In genomic region chr19:50676625-50677197, GRCh38 we compare ENCODE assay signal across 35 cellular contexts. TPM values are rescaled to one million over a fixed set of nuclear protein-coding genes. Genes with fewer than 3 reads are reported as not detected.
"Had no signal": no experiment of that assay in that cellular context is flagged by ENCODE, and none has a peak within 500 bp of the region (broad histone marks: within the 10 kb centered on the region; RNA-seq: fewer than 3 reads in every experiment).

No MANE protein-coding gene starts in this region.

- H3K4me3 ChIP-seq: esophagus muscularis mucosa, gastrocnemius medialis, heart left ventricle had no signal

- H3K27ac ChIP-seq: brain microvascular endothelial cell, esophagus muscularis mucosa, foreskin keratinocyte, gastrocnemius medialis, heart left ventricle, WERI-Rb-1 had no signal

- H3K27me3 ChIP-seq: brain microvascular endothelial cell had no signal

- H3K9me3 Mint-ChIP-seq: activated CD4-positive, alpha-beta memory T cell treated with anti-CD3 and anti-CD28 coated beads, Interleukin-2, amount 10 ng/mL, durations not matched to agents 7 days and 5 days; activated T-cell treated with anti-CD3 and anti-CD28 coated beads, Interleukin-2, amount 50 U/mL, for 24 hours; T-helper 2 cell treated with Interferon-gamma antibody and Interleukin-4, amounts not matched to agents 5 μg/mL and 100 μg/mL, for 36 hours had no signal

- DNase-seq: activated CD4-positive, alpha-beta memory T cell treated with anti-CD3 and anti-CD28 coated beads, Interleukin-2, amount 10 ng/mL, durations not matched to agents 7 days and 5 days; activated CD4-positive, alpha-beta T cell treated with anti-CD3 and anti-CD28 coated beads for 36 hours; activated CD4-positive, alpha-beta T cell treated with anti-CD3 and anti-CD28 coated beads, Interleukin-2, amount 10 ng/mL, durations not matched to agents 24 days and 14 days; activated CD4-positive, alpha-beta T cell treated with anti-CD3 and anti-CD28 coated beads, Interleukin-2, amount 50 U/mL, for 4 hours; activated CD4-positive, CD25-positive, alpha-beta regulatory T cell; activated CD4-positive, CD25-positive, alpha-beta regulatory T cell treated with anti-CD3 and anti-CD28 coated beads, Interleukin-2, amount 50 U/mL, for 72 hours; activated CD8-positive, alpha-beta memory T cell treated with anti-CD3 and anti-CD28 coated beads, Interleukin-2, amount 50 U/mL, for 48 hours; activated gamma-delta T cell; activated naive CD4-positive, alpha-beta T cell; activated naive CD4-positive, alpha-beta T cell treated with anti-CD3 and anti-CD28 coated beads, Interleukin-2, amount 50 U/mL, for 16 hours; activated T-cell treated with anti-CD3 and anti-CD28 coated beads for 4 hours; activated T-cell treated with anti-CD3 and anti-CD28 coated beads, Interleukin-2, amount 50 U/mL, for 24 hours; activated T-cell treated with anti-CD3 and anti-CD28 coated beads, Interleukin-2, amount 50 U/mL, for 72 hours; amniotic stem cell; anterior cingulate cortex; brain microvascular endothelial cell; cortex of kidney; dermis blood vessel endothelial cell; effector CD4-positive, alpha-beta T cell; effector memory CD8-positive, alpha-beta T cell; erythroblast; foreskin keratinocyte; gastrocnemius medialis; glutamatergic neuron; T-helper 17 cell; T1000; WERI-Rb-1 had no signal

- ATAC-seq: activated CD4-positive, alpha-beta T cell treated with anti-CD3 and anti-CD28 coated beads for 36 hours; activated T-cell treated with anti-CD3 and anti-CD28 coated beads, Interleukin-2, amount 50 U/mL, for 72 hours; effector memory CD8-positive, alpha-beta T cell; foreskin keratinocyte; gastrocnemius medialis; heart left ventricle; T-helper 17 cell had no signal

- H3K27ac Mint-ChIP-seq: activated CD4-positive, alpha-beta memory T cell treated with anti-CD3 and anti-CD28 coated beads, Interleukin-2, amount 10 ng/mL, durations not matched to agents 7 days and 5 days; activated CD4-positive, alpha-beta T cell treated with anti-CD3 and anti-CD28 coated beads for 36 hours; activated CD4-positive, alpha-beta T cell treated with anti-CD3 and anti-CD28 coated beads, Interleukin-2, amount 10 ng/mL, durations not matched to agents 24 days and 14 days; activated naive CD8-positive, alpha-beta T cell; activated T-cell treated with anti-CD3 and anti-CD28 coated beads, Interleukin-2, amount 50 U/mL, for 24 hours; activated T-cell treated with anti-CD3 and anti-CD28 coated beads, Interleukin-2, amount 50 U/mL, for 72 hours; effector memory CD8-positive, alpha-beta T cell; T-helper 17 cell; T-helper 2 cell treated with Interferon-gamma antibody and Interleukin-4, amounts not matched to agents 5 μg/mL and 100 μg/mL, for 36 hours had no signal

- H3K4me3 Mint-ChIP-seq: activated CD4-positive, alpha-beta memory T cell treated with anti-CD3 and anti-CD28 coated beads, Interleukin-2, amount 10 ng/mL, durations not matched to agents 7 days and 5 days; activated CD4-positive, alpha-beta T cell treated with anti-CD3 and anti-CD28 coated beads for 36 hours; activated CD4-positive, alpha-beta T cell treated with anti-CD3 and anti-CD28 coated beads, Interleukin-2, amount 10 ng/mL, durations not matched to agents 24 days and 14 days; activated naive CD8-positive, alpha-beta T cell; activated T-cell treated with anti-CD3 and anti-CD28 coated beads, Interleukin-2, amount 50 U/mL, for 24 hours; activated T-cell treated with anti-CD3 and anti-CD28 coated beads, Interleukin-2, amount 50 U/mL, for 72 hours; central memory CD8-positive, alpha-beta T cell; effector memory CD8-positive, alpha-beta T cell; T-helper 17 cell; T-helper 2 cell treated with Interferon-gamma antibody and Interleukin-4, amounts not matched to agents 5 μg/mL and 100 μg/mL, for 36 hours had no signal

- H3K9me3 ChIP-seq: gastrocnemius medialis had no signal

- H3K36me3 ChIP-seq: brain microvascular endothelial cell, esophagus muscularis mucosa, gastrocnemius medialis, heart left ventricle had no signal

- H3K4me1 ChIP-seq: foreskin keratinocyte, gastrocnemius medialis had no signal

RNA-seq across cellular contexts. Expression of gene C19orf81, which starts 27.5 kb away (rescaled TPM):
- total RNA-seq: activated CD4-positive, alpha-beta memory T cell treated with anti-CD3 and anti-CD28 coated beads, Interleukin-2, amount 10 ng/mL, durations not matched to agents 7 days and 5 days; astrocyte; bronchial epithelial cell; dermis blood vessel endothelial cell; foreskin keratinocyte; gastrocnemius medialis; T-helper 17 cell had no signal
- polyA plus RNA-seq: heart left ventricle had no signal

RNA-seq across cellular contexts. Expression of gene SYT3, which starts 37.0 kb away (rescaled TPM):
- total RNA-seq: activated CD4-positive, alpha-beta memory T cell treated with anti-CD3 and anti-CD28 coated beads, Interleukin-2, amount 10 ng/mL, durations not matched to agents 7 days and 5 days; activated CD4-positive, alpha-beta T cell treated with anti-CD3 and anti-CD28 coated beads, Interleukin-2, amount 10 ng/mL, durations not matched to agents 24 days and 14 days; astrocyte; bronchial epithelial cell; cardiac septum; foreskin keratinocyte; T-helper 17 cell had no signal
- polyA plus RNA-seq: foreskin keratinocyte had no signal

RNA-seq across cellular contexts. Expression of gene SHANK1, which starts 42.9 kb away (rescaled TPM):
- total RNA-seq: activated CD4-positive, alpha-beta memory T cell treated with anti-CD3 and anti-CD28 coated beads, Interleukin-2, amount 10 ng/mL, durations not matched to agents 7 days and 5 days; activated CD4-positive, alpha-beta T cell treated with anti-CD3 and anti-CD28 coated beads for 36 hours; activated CD4-positive, alpha-beta T cell treated with anti-CD3 and anti-CD28 coated beads, Interleukin-2, amount 10 ng/mL, durations not matched to agents 24 days and 14 days; astrocyte; bronchial epithelial cell; T-helper 17 cell had no signal

RNA-seq across cellular contexts. Expression of gene CLEC11A, which starts 46.5 kb away (rescaled TPM):
- total RNA-seq: astrocyte had no signal
